In the genomic region with DNA sequence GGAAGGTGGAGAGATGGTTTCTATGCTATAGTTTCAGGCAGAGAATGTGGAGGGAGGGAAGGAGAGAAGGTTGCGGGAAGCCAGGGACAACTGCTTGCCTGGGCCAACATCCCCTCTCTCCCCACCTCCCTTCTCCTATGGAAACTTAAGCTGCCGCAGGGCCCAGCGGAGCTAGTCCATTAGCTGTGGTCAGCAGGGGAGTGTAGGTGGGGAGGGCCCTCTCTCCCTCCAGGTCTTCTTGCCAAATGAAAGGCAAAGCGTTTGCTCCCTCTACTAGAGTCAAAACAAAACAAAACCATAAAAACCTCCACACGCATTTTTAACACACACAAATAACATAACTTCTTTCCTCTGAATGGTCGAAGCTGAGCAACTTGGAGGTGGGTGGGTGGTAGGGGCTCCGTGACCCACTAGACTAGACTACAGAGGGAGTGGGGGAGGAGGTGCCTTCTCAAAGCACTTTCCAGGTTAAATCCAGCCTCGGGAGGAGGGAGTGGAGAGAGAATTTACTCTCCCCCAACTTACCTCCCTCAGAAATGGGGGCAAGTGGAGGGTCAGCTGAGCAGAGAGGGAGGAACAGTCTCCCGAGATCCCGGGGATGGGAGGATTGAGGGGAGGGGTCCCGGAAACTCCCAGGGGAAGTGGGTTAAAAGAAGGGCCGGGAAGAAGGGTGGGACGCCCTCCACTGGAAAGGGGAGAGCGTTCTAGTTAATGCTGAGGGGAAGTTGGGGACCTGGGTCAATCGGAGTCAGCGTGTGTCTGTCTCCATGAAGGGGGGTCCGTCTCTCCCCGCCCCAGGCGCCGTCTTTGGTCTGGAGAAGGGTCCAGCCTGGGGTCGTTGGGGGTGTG, we compare ENCODE assay signal across 8 cellular contexts. TPM values are rescaled to one million over a fixed set of nuclear protein-coding genes. Genes with fewer than 3 reads are reported as not detected.
DNase-seq lines count a peak whose midpoint lies in the region; ATAC-seq and TF ChIP-seq lines count a peak whose summit lies in the region.

No MANE protein-coding gene starts in this region.

- intact Hi-C loops in psoas muscle (cut with DNase I): no loop called here

- peaks cover 2% of the 10 kb centered on the region for H3K27me3 ChIP-seq in GM06990 (replicated peaks; ENCODE audit: control insufficient read depth, insufficient read depth, low read length)
- H3K27me3 ChIP-seq in SJSA1 (replicated peaks): no peaks in the 10 kb centered on the region
- H3K27me3 ChIP-seq in psoas muscle (ENCODE audit: insufficient read depth in 3 of 3, low read length in 2 of 3): peaks cover 0 to 11% (median 0%) of the 10 kb centered on the region in 3 donors

- TF ChIP-seq CTCF in GM06990 (IDR thresholded peaks at IDR 0.05; ENCODE audit: insufficient read depth, low read length, poor library complexity, severe bottlenecking) (no peak), fibroblast of pulmonary artery (IDR thresholded peaks at IDR 0.05; ENCODE audit: low read length, missing control alignments) (no peak), psoas muscle (IDR thresholded peaks at IDR 0.05) (no peak)

- H3K9me3 ChIP-seq in SJSA1 (replicated peaks) (no peaks in the 10 kb centered on the region; the same call in 1 of the 2 replicates), psoas muscle (no peaks in the 10 kb centered on the region)

- 33 to 48% (median 34%) methylated on average over 16 to 21 of the region's 21 CpGs for WGBS in psoas muscle, 3 donors

- H3K36me3 ChIP-seq in GM06990 (ENCODE audit: control insufficient read depth, insufficient read depth, low read length) (no peaks in the 10 kb centered on the region), SJSA1 (no peaks in the 10 kb centered on the region), psoas muscle (ENCODE audit: insufficient read depth in 1 of 2, low read depth in 1 of 2) (no peaks in the 10 kb centered on the region)

- H3K4me3 ChIP-seq in GM06990 (replicated peaks; ENCODE audit: low read depth, low read length): peak overlapping the region; percentile 80
- peak overlapping the region; percentile 55 for H3K4me3 ChIP-seq in SJSA1
- H3K4me3 ChIP-seq in fibroblast of pulmonary artery (replicated peaks; ENCODE audit: low read depth, low read length): peak overlapping the region; percentile 85
- H3K4me3 ChIP-seq in psoas muscle: peak overlapping the region; percentile 87

- no peak for DNase-seq in GM06990 (ENCODE audit: extremely low read depth, insufficient read length)
- DNase-seq in SJSA1 (ENCODE audit: low read depth in 1 of 2, low spot score in 2 of 2): no peak
- peak; percentile 23 for DNase-seq in fibroblast of pulmonary artery (ENCODE audit: low read depth)
- no peak for DNase-seq in psoas muscle
- DNase-seq in NCI-H2227 (lab: John Stamatoyannopoulos, UW; ENCODE audit: unreplicated experiment): no peak
- DNase-seq in LoVo (ENCODE audit: low spot score): no peak
- no peak for DNase-seq in GOT3 (lab: John Stamatoyannopoulos, UW)

- ATAC-seq in psoas muscle (peak in 1 of 4 donors; percentile 1), HG03520 (IDR thresholded peaks at IDR 0.05; ENCODE audit: unreplicated experiment) (no peak)

- peaks cover 29% of the 10 kb centered on the region for H3K4me1 ChIP-seq in SJSA1 (replicated peaks)
- peaks cover 7% of the 10 kb centered on the region for H3K4me1 ChIP-seq in psoas muscle

- H3K27ac ChIP-seq in SJSA1 (no peak overlapping the region), psoas muscle (no peak overlapping the region)

RNA-seq across cellular contexts. Expression of gene CACNB3, which starts 4.6 kb away (rescaled TPM):
- total RNA-seq in SJSA1 (2014; rRNA removed; shearing (Covaris generic)): 8.9 and 20.9 TPM in 2 replicates
- 1 to 10 TPM; 2.0 to 3.5 (median 2.5) TPM for total RNA-seq in psoas muscle
- 1 to 10 TPM in 2 of 3 donors, under 1 TPM in 1; 0.92 to 1.7 (median 1.6) TPM for polyA plus RNA-seq in psoas muscle

RNA-seq across cellular contexts. Expression of gene ADCY6, which starts 24.8 kb away (rescaled TPM):
- 20.6 and 22.9 TPM in 2 replicates for total RNA-seq in SJSA1 (2014; rRNA removed; shearing (Covaris generic))
- total RNA-seq in psoas muscle: 10 to 100 TPM; 13.1 to 18.9 (median 13.4) TPM
- 1 to 10 TPM; 5.3 to 9.2 (median 7.6) TPM for polyA plus RNA-seq in psoas muscle

RNA-seq across cellular contexts. Expression of gene DDX23, which starts 38.3 kb away (rescaled TPM):
- total RNA-seq in SJSA1 (2014; rRNA removed; shearing (Covaris generic)): 77.1 and 109 TPM in 2 replicates
- total RNA-seq in psoas muscle: 10 to 100 TPM; 38.5 to 71.6 (median 58.5) TPM
- 10 to 100 TPM; 39.4 to 92.8 (median 64.5) TPM for polyA plus RNA-seq in psoas muscle

RNA-seq across cellular contexts. Expression of gene RND1, which starts 52.0 kb away (rescaled TPM):
- total RNA-seq in SJSA1 (2014; rRNA removed; shearing (Covaris generic)): not detected in 2 replicates
- total RNA-seq in psoas muscle: under 1 TPM in 3 of 4 donors, not detected in 1; 0.15 to 0.64 (median 0.19) TPM
- polyA plus RNA-seq in psoas muscle: 1 to 10 TPM in 1 of 3 donors, under 1 TPM in 1, not detected in 1; 0.18 to 1.2 TPM
